Comparison of ENCODE assay signal across 8 cellular contexts in genomic region chr17:30823425-30823824, GRCh38. TPM values are rescaled to one million over a fixed set of nuclear protein-coding genes. Genes with fewer than 3 reads are reported as not detected.
DNase-seq lines count a peak whose midpoint lies in the region; ATAC-seq, FAIRE-seq and TF ChIP-seq lines count a peak whose summit lies in the region.

No MANE protein-coding gene starts in this region.

- H3K27ac ChIP-seq in right atrium auricular region (no peak overlapping the region), GM12878 (ENCODE audit: control insufficient read depth, insufficient read depth) (peak overlapping the region; percentile 84), mesodermal cell (ENCODE audit: low read depth, low read length, severe bottlenecking) (no peak overlapping the region), aorta (ENCODE audit: low read depth in 1 of 2, low read length in 2 of 2) (no peak overlapping the region)

- H3K9ac ChIP-seq in GM12878 (ENCODE audit: control insufficient read depth, insufficient read depth, low read length), result peak overlapping the region; percentile 88

- TF ChIP-seq RAD21 in GM12878 (IDR thresholded peaks at IDR 0.05; ENCODE audit: insufficient read depth, low read depth, low read length), result no peak

- RAD21 ChIA-PET in GM12878 (lab: Charles Lee; ENCODE audit: unreplicated experiment), result interaction anchor here (1.0 to 3.4 kb wide), 5 partner anchors 11 to 347 kb away, joined by 3 to 35 read pairs (median 4); partner anchors contain the start of gene GOSR1

- TF ChIP-seq CTCF in right atrium auricular region (IDR thresholded peaks at IDR 0.05), result no peak
- no peak for TF ChIP-seq CTCF in GM12878 (IDR thresholded peaks at IDR 0.05 in 2 of 3, conservative IDR thresholded peaks at IDR 0.05 in 1 of 3; ENCODE audit: control insufficient read depth in 2 of 3, extremely low read depth in 1 of 3, insufficient read depth in 1 of 3, low read depth in 3 of 3, low read length in 3 of 3)

- POLR2A ChIA-PET in GM12878 (lab: Charles Lee), result interaction anchor here (0.7 to 2.7 kb wide), 7 partner anchors 11 to 705 kb away, joined by 3 to 19 read pairs (median 4); no protein-coding TSS in a partner anchor

- no peak for TF ChIP-seq POLR2A in GM12878 (IDR thresholded peaks at IDR 0.05; ENCODE audit: low read depth, low read length)

- no peaks in the 10 kb centered on the region for H4K20me1 ChIP-seq in GM12878 (ENCODE audit: control insufficient read depth, insufficient read depth)

- H3K79me2 ChIP-seq in GM12878 (ENCODE audit: control insufficient read depth, insufficient read depth, low read length), result peaks cover 61% of the 10 kb centered on the region

- H3K36me3 ChIP-seq in right atrium auricular region (no peaks in the 10 kb centered on the region), GM12878 (ENCODE audit: control insufficient read depth in 2 of 2, insufficient read depth in 2 of 2, low read length in 1 of 2) (peaks cover 0 to 4% of the 10 kb centered on the region in 2 experiments; a peak in 1 of 4 replicates), mesodermal cell (ENCODE audit: control insufficient read depth, insufficient read depth, low read length) (peaks cover 17% of the 10 kb centered on the region), aorta (ENCODE audit: control insufficient read depth in 1 of 2, insufficient read depth in 2 of 2, low read length in 1 of 2) (no peaks in the 10 kb centered on the region)

- TF ChIP-seq EP300 in GM12878 (IDR thresholded peaks at IDR 0.05; ENCODE audit: borderline replicate concordance in 1 of 2, control insufficient read depth in 1 of 2, low read depth in 2 of 2, low read length in 2 of 2), result no peak

- ATAC-seq in Right ventricle myocardium inferior, result no peak
- no peak for ATAC-seq in GM12878
- ATAC-seq in aorta (ENCODE audit: low FRiP score), result no peak
- no peak for ATAC-seq in HG02852 (IDR thresholded peaks at IDR 0.05; ENCODE audit: unreplicated experiment)

- H3K27me3 ChIP-seq in right atrium auricular region (no peaks in the 10 kb centered on the region), GM12878 (replicated peaks in 1 of 2; ENCODE audit: control insufficient read depth in 2 of 2, insufficient read depth in 2 of 2, low read length in 1 of 2) (no peaks in the 10 kb centered on the region), aorta (ENCODE audit: control insufficient read depth in 1 of 2, insufficient read depth in 2 of 2, low read length in 1 of 2) (no peaks in the 10 kb centered on the region)

- FAIRE-seq in GM12878 (lab: Jason Lieb, UNC), result no peak

- in situ Hi-C loops in GM12878 (cut with MboI), result no loop called here

- no peak for DNase-seq in right atrium auricular region (ENCODE audit: low spot score)
- no peak for DNase-seq in Right ventricle myocardium inferior (ENCODE audit: missing footprints)
- DNase-seq in GM12878 (ENCODE audit: low read depth, low spot score), result no peak
- no peak for DNase-seq in aorta
- DNase-seq in stimulated activated CD4-positive, alpha-beta T cell treated with anti-CD3 and anti-CD28 coated beads, Interleukin-2, amount 100 ng/mL, for 48 hours, result no peak
- no peak for DNase-seq in activated gamma-delta T cell treated with Interleukin-2 at 50 U/mL for 16 hours

- H3K4me2 ChIP-seq in GM12878 (ENCODE audit: control insufficient read depth, insufficient read depth), result peak overlapping the region; percentile 77

- no peak overlapping the region for H2AFZ ChIP-seq in GM12878 (ENCODE audit: control insufficient read depth, low read depth, low read length)

- intact Hi-C loops in Right ventricle myocardium inferior (cut with DNase I), result no loop called here
- intact Hi-C loops in GM12878 (cut with micrococcal nuclease; ENCODE audit: unreplicated experiment), result loop anchor here (5.0 kb wide), 1 partner anchor 149 kb away; the partner anchor contains the start of gene RNF135
- intact Hi-C loops in aorta (cut with DNase I), result loop anchor here in 1 of 2 donors (10.0 kb wide), 1 partner anchor 151 kb away; the partner anchor contains the start of gene RNF135

- H3K9me3 ChIP-seq in right atrium auricular region (no peaks in the 10 kb centered on the region), GM12878 (replicated peaks; ENCODE audit: control insufficient read depth, insufficient read depth, low read length) (no peaks in the 10 kb centered on the region), mesodermal cell (ENCODE audit: control insufficient read depth, low read length) (no peaks in the 10 kb centered on the region), aorta (ENCODE audit: control insufficient read depth, low read length) (no peaks in the 10 kb centered on the region)

- WGBS in GM12878 (ENCODE audit: insufficient coverage, insufficient replicate concordance, low lambda C conversion rate, missing lambda C conversion rate), result 1% methylated on average over 7 of the region's 7 CpGs
- 50 to 83% methylated on average over 1 to 2 of the region's 7 CpGs for WGBS in mesodermal cell (ENCODE audit: insufficient coverage in 2 of 2), 2 experiments
- 43 to 46% methylated on average over 7 of the region's 7 CpGs for WGBS in aorta, 2 donors

- peaks cover 0 to 34% of the 10 kb centered on the region in 2 donors for H3K4me1 ChIP-seq in right atrium auricular region
- peaks cover 18% of the 10 kb centered on the region for H3K4me1 ChIP-seq in GM12878 (ENCODE audit: control insufficient read depth, insufficient read depth, low read length)
- peaks cover 7% of the 10 kb centered on the region for H3K4me1 ChIP-seq in mesodermal cell (ENCODE audit: control insufficient read depth, insufficient read depth, low read length, poor library complexity, severe bottlenecking)
- H3K4me1 ChIP-seq in aorta (ENCODE audit: control insufficient read depth in 1 of 2, insufficient read depth in 2 of 2, low read length in 2 of 2), result no peaks in the 10 kb centered on the region

- BruUV-seq in GM12878 (replicated peaks; lab: Mats Ljungman, UMichigan), result TSS peak; percentile 75

- CTCF ChIA-PET in GM12878 (lab: Yijun Ruan, JAX), result interaction anchor here (0.6 to 9.3 kb wide), 12 partner anchors 10 to 487 kb away, joined by 3 to 145 read pairs (median 4); no protein-coding TSS in a partner anchor

- SMC1A ChIA-PET in GM12878 (lab: Charles Lee; ENCODE audit: uncharacterized antibody, unreplicated experiment), result interaction anchor here (1.0 to 4.2 kb wide), 6 partner anchors 10 to 347 kb away, joined by 3 to 30 read pairs (median 4); no protein-coding TSS in a partner anchor

- H3K4me3 ChIP-seq in right atrium auricular region (peak overlapping the region; percentile 72 to 86), GM12878 (peak overlapping the region; percentile 82), mesodermal cell (ENCODE audit: extremely low read depth, insufficient read depth, low read length, poor library complexity, severe bottlenecking) (peak overlapping the region; percentile 91), aorta (ENCODE audit: low read length in 2 of 2) (peak overlapping the region; percentile 67 to 81)

TF ChIP-seq in GM12878, 131 proteins besides CTCF, POLR2A, EP300 and RAD21 (continues in another document):
- no peak for TF ChIP-seq SUZ12 (IDR thresholded peaks at IDR 0.05; ENCODE audit: unreplicated experiment)

RNA-seq across cellular contexts. Expression of gene CRLF3, which starts 1.1 kb away (rescaled TPM):
- total RNA-seq in right atrium auricular region (1 to 10 TPM; 3.4 to 5.3 TPM), Right ventricle myocardium inferior (6.4 TPM), GM12878 (2014; rRNA removed) (26.1 and 29.2 TPM in 2 replicates), GM12878 (2014; rRNA removed; fragmentation: Illumina TruSeq; extraction: Trizol) (28.7 and 30.5 TPM in 2 replicates), GM12878 (2021) (22.0 and 23.4 TPM in 2 replicates), aorta (10 to 100 TPM; 11.3 to 19.0 TPM)
- 22.1 and 23.7 TPM in 2 replicates for total RNA-seq in GM12878 (2013; cell fraction: nucleolus; rRNA removed)
- polyA plus RNA-seq in GM12878 (2011; ENCODE audit: low read depth), result 14.9 TPM
- polyA plus RNA-seq in GM12878 (2011; rRNA removed) (39.2 and 54.3 TPM in 2 replicates), GM12878 (2014; fragmentation: Illumina TruSeq; extraction: Trizol) (27.3 and 38.7 TPM in 2 replicates), GM12878 (2014; fragmentation: Nextera tagmentation; extraction: Ambion mirVana) (10 to 100 TPM; 10.0 to 11.9 TPM), GM12878 (2014; rRNA removed) (18.9 and 21.7 TPM in 2 replicates), GM12878 (2016; fragmentation: Nextera tagmentation; extraction: Ambion mirVana) (10 to 100 TPM; 27.4 to 30.0 TPM), aorta (1 to 10 TPM; 4.3 to 6.5 TPM)
- 18.6 and 23.6 TPM in 2 replicates for polyA plus RNA-seq in GM12878 (2011; cell fraction: cytosol; rRNA removed)
- 7.6 and 10.3 TPM in 2 replicates for polyA plus RNA-seq in GM12878 (2011; cell fraction: nucleus; rRNA removed)
- polyA plus RNA-seq in GM12878 (2012), result 13.1 and 17.3 TPM in 2 replicates
- polyA minus RNA-seq in GM12878 (2011; rRNA and poly(A)+ RNA removed), result 25.8 and 35.8 TPM in 2 replicates
- 14.2 and 16.0 TPM in 2 replicates for polyA minus RNA-seq in GM12878 (2011; cell fraction: cytosol; rRNA and poly(A)+ RNA removed)
- 4.4 and 5.6 TPM in 2 replicates for polyA minus RNA-seq in GM12878 (2011; cell fraction: nucleus; rRNA and poly(A)+ RNA removed)
- polyA plus RNA-seq in mesodermal cell (2013, experiment 1 of 2), result 11.2 TPM
- 11.6 TPM for polyA plus RNA-seq in mesodermal cell (2013, experiment 2 of 2)

RNA-seq across cellular contexts. Expression of gene ATAD5, which starts 8.3 kb away (rescaled TPM):
- total RNA-seq in right atrium auricular region (under 1 TPM; 0.35 to 0.70 TPM), Right ventricle myocardium inferior (0.65 TPM), GM12878 (2014; rRNA removed) (12.8 and 14.1 TPM in 2 replicates), GM12878 (2014; rRNA removed; fragmentation: Illumina TruSeq; extraction: Trizol) (16.2 and 17.2 TPM in 2 replicates), GM12878 (2021) (16.0 and 18.0 TPM in 2 replicates), aorta (1 to 10 TPM; 1.2 to 1.6 TPM)
- 46.9 and 50.4 TPM in 2 replicates for total RNA-seq in GM12878 (2013; cell fraction: nucleolus; rRNA removed)
- 2.0 TPM for polyA plus RNA-seq in GM12878 (2011; ENCODE audit: low read depth)
- polyA plus RNA-seq in GM12878 (2011; rRNA removed) (12.4 and 24.6 TPM in 2 replicates), GM12878 (2014; fragmentation: Illumina TruSeq; extraction: Trizol) (13.6 and 16.6 TPM in 2 replicates), GM12878 (2014; fragmentation: Nextera tagmentation; extraction: Ambion mirVana) (1 to 10 TPM; 3.8 to 4.1 TPM), GM12878 (2014; rRNA removed) (7.3 and 10.3 TPM in 2 replicates), GM12878 (2016; fragmentation: Nextera tagmentation; extraction: Ambion mirVana) (10 to 100 TPM; 18.2 to 19.7 TPM), aorta (under 1 TPM in 1 of 2 donors, not detected in 1; 0.28 TPM)
- polyA plus RNA-seq in GM12878 (2011; cell fraction: cytosol; rRNA removed), result 3.4 and 3.5 TPM in 2 replicates
- 14.2 and 14.6 TPM in 2 replicates for polyA plus RNA-seq in GM12878 (2011; cell fraction: nucleus; rRNA removed)
- 3.7 and 5.9 TPM in 2 replicates for polyA plus RNA-seq in GM12878 (2012)
- 7.2 and 8.2 TPM in 2 replicates for polyA minus RNA-seq in GM12878 (2011; rRNA and poly(A)+ RNA removed)
- 8.0 and 9.3 TPM in 2 replicates for polyA minus RNA-seq in GM12878 (2011; cell fraction: cytosol; rRNA and poly(A)+ RNA removed)
- 15.5 and 23.7 TPM in 2 replicates for polyA minus RNA-seq in GM12878 (2011; cell fraction: nucleus; rRNA and poly(A)+ RNA removed)
- polyA plus RNA-seq in mesodermal cell (2013, experiment 1 of 2), result 8.8 TPM
- polyA plus RNA-seq in mesodermal cell (2013, experiment 2 of 2), result 10.6 TPM
